In genomic region chr10:44382981-44383748, GRCh38 we compare ENCODE assay signal across 14 cellular contexts. TPM values are rescaled to one million over a fixed set of nuclear protein-coding genes. Genes with fewer than 3 reads are reported as not detected.
A peak's percentile ranks its signal among the peaks of the same experiment; 100 is the strongest.
DNase-seq lines count a peak whose midpoint lies in the region; ATAC-seq and TF ChIP-seq lines count a peak whose summit lies in the region.
"Had no signal": no experiment of that assay in that cellular context is flagged by ENCODE, and none has a peak within 500 bp of the region (broad histone marks: within the 10 kb centered on the region; RNA-seq: fewer than 3 reads in every experiment).

No MANE protein-coding gene starts in this region.

- H3K4me3 Mint-ChIP-seq in memory B cell: peak overlapping the region; percentile 18

- DNase-seq in HFF-Myc (ENCODE audit: extremely low read depth, low read depth) (no peak), dorsolateral prefrontal cortex (peak in 1 of 10 donors; percentile 9), memory B cell (ENCODE audit: low spot score in 2 of 2) (no peak), OCI-M2 (lab: John Stamatoyannopoulos, UW; ENCODE audit: unreplicated experiment) (no peak), left lobe of liver (ENCODE audit: low spot score) (no peak)
- peak; percentile 13 for DNase-seq in stimulated activated CD8-positive, alpha-beta memory T cell treated with anti-CD3 and anti-CD28 coated beads, Interleukin-4, amount 100 ng/mL, for 48 hours
- no peak for DNase-seq in stimulated activated CD4-positive, alpha-beta T cell treated with anti-CD3 and anti-CD28 coated beads, Interleukin-15, amount 100 ng/mL, for 24 hours
- DNase-seq in stimulated activated naive CD4-positive, alpha-beta T cell (lab: John Stamatoyannopoulos, UW): no peak
- DNase-seq: activated CD4-positive, CD25-positive, alpha-beta regulatory T cell; COR-L47; naive thymus-derived CD4-positive, alpha-beta T cell; NCI-H1092; OCI-M1 had no signal

- TF ChIP-seq CTCF in HFF-Myc (IDR thresholded peaks at IDR 0.05; ENCODE audit: low read depth, low read length, missing control alignments) (no peak), dorsolateral prefrontal cortex (IDR thresholded peaks at IDR 0.05 in 54 of 56, conservative IDR thresholded peaks at IDR 0.05 in 2 of 56; ENCODE audit: low read depth in 1 of 56, partially characterized antibody in 56 of 56) (no peak)

- H3K36me3 Mint-ChIP-seq in memory B cell: no peaks in the 10 kb centered on the region
- H3K36me3 Mint-ChIP-seq: activated naive CD8-positive, alpha-beta T cell; naive thymus-derived CD4-positive, alpha-beta T cell had no signal

- H3K27ac ChIP-seq in dorsolateral prefrontal cortex: no peak overlapping the region

- ATAC-seq in memory B cell (ENCODE audit: low read depth) (no peak), left lobe of liver (no peak)
- ATAC-seq: naive thymus-derived CD4-positive, alpha-beta T cell had no signal

- no peaks in the 10 kb centered on the region for H3K9me3 Mint-ChIP-seq in memory B cell

- intact Hi-C loops in dorsolateral prefrontal cortex (cut with DNase I): loop anchor here in 1 of 2 donors (5.0 to 10.0 kb wide), 2 partner anchors 472 to 711 kb away; no protein-coding TSS in a partner anchor

- H3K4me1 Mint-ChIP-seq in memory B cell: no peaks in the 10 kb centered on the region

- H3K27ac Mint-ChIP-seq in memory B cell: no peak overlapping the region
- H3K27ac Mint-ChIP-seq: activated naive CD8-positive, alpha-beta T cell; naive thymus-derived CD4-positive, alpha-beta T cell had no signal

- H3K27me3 ChIP-seq in dorsolateral prefrontal cortex: peaks cover 0 to 48% (median 12%) of the 10 kb centered on the region in 45 donors

- peak overlapping the region; percentile 54 for H3K4me3 ChIP-seq in HFF-Myc (replicated peaks; ENCODE audit: low read depth, low read length)
- H3K4me3 ChIP-seq in dorsolateral prefrontal cortex: peak overlapping the region in 54 of 59 donors; percentile 26 to 75 (median 59)

- H3K27me3 Mint-ChIP-seq in memory B cell: peaks cover 4% of the 10 kb centered on the region

RNA-seq across cellular contexts. Expression of gene CXCL12, which starts 1.7 kb away (rescaled TPM):
- total RNA-seq in dorsolateral prefrontal cortex: 10 to 100 TPM in 67 of 120 experiments, 1 to 10 TPM in 53; 2.1 to 36.3 (median 10.6) TPM
- total RNA-seq in left lobe of liver: 50.3 TPM
- total RNA-seq: naive thymus-derived CD4-positive, alpha-beta T cell had no signal
